ENCODE assay signal across 31 cellular contexts in the genomic region with DNA sequence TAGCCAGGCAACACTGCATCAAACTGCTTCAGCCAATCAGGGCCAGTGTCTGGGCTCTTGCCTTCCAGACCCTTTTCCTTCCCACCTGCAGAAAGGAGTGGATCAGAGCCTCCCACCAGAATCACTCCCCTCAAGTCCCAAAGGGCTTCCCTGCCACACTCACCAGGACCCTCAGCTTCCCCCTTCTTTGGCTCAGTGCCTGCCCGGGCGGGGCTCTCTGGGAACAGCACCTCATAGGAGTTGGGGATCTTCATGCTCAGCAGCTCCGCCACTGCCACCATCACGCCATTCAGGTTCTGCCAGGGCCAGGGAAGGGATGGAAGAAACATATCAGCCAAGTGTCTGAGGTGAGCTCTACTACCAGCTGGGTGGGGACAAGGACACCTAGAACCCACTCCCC. TPM values are rescaled to one million over a fixed set of nuclear protein-coding genes. Genes with fewer than 3 reads are reported as not detected.
DNase-seq lines count a peak whose midpoint lies in the region; ATAC-seq and TF ChIP-seq lines count a peak whose summit lies in the region.
"Had no signal": no experiment of that assay in that cellular context is flagged by ENCODE, and none has a peak within 500 bp of the region (broad histone marks: within the 10 kb centered on the region; RNA-seq: fewer than 3 reads in every experiment).

No MANE protein-coding gene starts in this region.

- peaks cover 78 to 96% of the 10 kb centered on the region in 2 donors for H3K36me3 Mint-ChIP-seq in CD14-positive monocyte
- peaks cover 63% of the 10 kb centered on the region for H3K36me3 Mint-ChIP-seq in activated CD8-positive, alpha-beta T cell treated with anti-CD3 and anti-CD28 coated beads, Interleukin-2, amount 10 ng/mL, durations not matched to agents 7 days and 5 days (ENCODE audit: low read depth)

- H3K4me3 Mint-ChIP-seq in CD14-positive monocyte: no peak overlapping the region
- H3K4me3 Mint-ChIP-seq in activated CD8-positive, alpha-beta T cell treated with anti-CD3 and anti-CD28 coated beads, Interleukin-2, amount 10 ng/mL, durations not matched to agents 7 days and 5 days: no peak overlapping the region
- H3K4me3 Mint-ChIP-seq: activated naive CD8-positive, alpha-beta T cell; CD8-positive, alpha-beta T cell; naive thymus-derived CD4-positive, alpha-beta T cell; WTC11 had no signal

- H3K79me2 ChIP-seq in SK-N-SH (ENCODE audit: insufficient read depth): no peaks in the 10 kb centered on the region

- H2AFZ ChIP-seq in SK-N-SH (ENCODE audit: low read depth): no peak overlapping the region

- no peaks in the 10 kb centered on the region for H3K27me3 ChIP-seq in SK-N-SH (ENCODE audit: insufficient read depth)
- H3K27me3 ChIP-seq: dorsolateral prefrontal cortex, pancreas, stomach, thyroid gland had no signal

- TF ChIP-seq CTCF in SK-N-SH (IDR thresholded peaks at IDR 0.05) (no peak), CD14-positive monocyte (IDR thresholded peaks at IDR 0.05) (no peak)

- H3K36me3 ChIP-seq in SK-N-SH (replicated peaks in 1 of 2; ENCODE audit: control insufficient read depth in 1 of 2, insufficient read depth in 2 of 2, low read length in 1 of 2): peaks cover 44 to 92% of the 10 kb centered on the region in 2 experiments

- no peaks in the 10 kb centered on the region for H4K20me1 ChIP-seq in SK-N-SH (ENCODE audit: insufficient read depth)

- H3K9me3 Mint-ChIP-seq in CD14-positive monocyte: no peaks in the 10 kb centered on the region
- no peaks in the 10 kb centered on the region for H3K9me3 Mint-ChIP-seq in activated CD8-positive, alpha-beta T cell treated with anti-CD3 and anti-CD28 coated beads, Interleukin-2, amount 10 ng/mL, durations not matched to agents 7 days and 5 days (ENCODE audit: insufficient read depth)
- H3K9me3 Mint-ChIP-seq: CD8-positive, alpha-beta T cell; naive thymus-derived CD4-positive, alpha-beta T cell; WTC11 had no signal

- intact Hi-C loops in CD14-positive monocyte (cut with micrococcal nuclease): no loop called here

- no peak for TF ChIP-seq RAD21 in SK-N-SH (IDR thresholded peaks at IDR 0.05; ENCODE audit: low read length)

- no peak for TF ChIP-seq POLR2A in GM18505 (IDR thresholded peaks at IDR 0.05; ENCODE audit: borderline replicate concordance, extremely low read depth, insufficient read depth, insufficient read length)

- H3K9ac ChIP-seq in SK-N-SH: no peak overlapping the region

- DNase-seq in SK-N-SH (peak; percentile 6), CD14-positive monocyte (ENCODE audit: low spot score) (no peak), mesenteric fat pad (ENCODE audit: low spot score) (peak; percentile 73), NCI-H2196 (lab: John Stamatoyannopoulos, UW; ENCODE audit: unreplicated experiment) (no peak)
- DNase-seq in activated CD8-positive, alpha-beta T cell treated with anti-CD3 and anti-CD28 coated beads, Interleukin-2, amount 10 ng/mL, durations not matched to agents 7 days and 5 days: no peak
- DNase-seq: central memory CD4-positive, alpha-beta T cell; DMS153; hypothalamus; left ventricle myocardium superior; naive thymus-derived CD4-positive, alpha-beta T cell; NCI-H1105 treated with DMSO at 0.1 percent for 48 hours; NCI-H1930; NCI-H524 treated with DMSO at 0.1 percent for 48 hours; pancreas; retina; SHP77 treated with DMSO at 0.1 percent for 48 hours; small intestine; stomach; SW 1271; thyroid gland had no signal

- ATAC-seq in SK-N-SH treated with all-trans-retinoic acid at 6 μM for 48 hours: no peak
- ATAC-seq in activated CD8-positive, alpha-beta T cell treated with anti-CD3 and anti-CD28 coated beads, Interleukin-2, amount 10 ng/mL, durations not matched to agents 7 days and 5 days: no peak
- ATAC-seq in GM18505 (IDR thresholded peaks at IDR 0.05; ENCODE audit: unreplicated experiment): no peak
- ATAC-seq in GM18873 (IDR thresholded peaks at IDR 0.05; ENCODE audit: low FRiP score, unreplicated experiment): no peak
- ATAC-seq: CD8-positive, alpha-beta T cell; left ventricle myocardium superior; pancreas; WTC11 had no signal

- H3K4me3 ChIP-seq in SK-N-SH (ENCODE audit: low read depth in 2 of 2, low read length in 1 of 2): no peak overlapping the region
- H3K4me3 ChIP-seq: dorsolateral prefrontal cortex, pancreas, stomach, thyroid gland had no signal

- H3K4me2 ChIP-seq in SK-N-SH: no peak overlapping the region

- POLR2A ChIA-PET in SK-N-SH (lab: Yijun Ruan, JAX): no interaction called here
- POLR2A ChIA-PET in activated CD8-positive, alpha-beta T cell treated with anti-CD3 and anti-CD28 coated beads, Interleukin-2, amount 10 ng/mL, durations not matched to agents 7 days and 5 days (lab: Charles Lee): no interaction called here

- no peaks in the 10 kb centered on the region for H3K4me1 ChIP-seq in SK-N-SH (ENCODE audit: control insufficient read depth in 1 of 2, insufficient read depth in 2 of 2, low read depth in 1 of 2, low read length in 1 of 2)
- H3K4me1 ChIP-seq: pancreas, stomach, thyroid gland had no signal

- H3K4me1 Mint-ChIP-seq in CD14-positive monocyte: peaks cover 14% of the 10 kb centered on the region
- H3K4me1 Mint-ChIP-seq in activated CD8-positive, alpha-beta T cell treated with anti-CD3 and anti-CD28 coated beads, Interleukin-2, amount 10 ng/mL, durations not matched to agents 7 days and 5 days (ENCODE audit: low read depth): no peaks in the 10 kb centered on the region
- H3K4me1 Mint-ChIP-seq: WTC11 had no signal

- H3K9me2 ChIP-seq in SK-N-SH: no peaks in the 10 kb centered on the region

- no peaks in the 10 kb centered on the region for H3K9me3 ChIP-seq in SK-N-SH
- H3K9me3 ChIP-seq: pancreas, stomach, thyroid gland had no signal

- H3K27me3 Mint-ChIP-seq in CD14-positive monocyte (ENCODE audit: low read depth in 3 of 3): peaks cover 0 to 1% (median 0%) of the 10 kb centered on the region in 3 donors
- H3K27me3 Mint-ChIP-seq in activated CD8-positive, alpha-beta T cell treated with anti-CD3 and anti-CD28 coated beads, Interleukin-2, amount 10 ng/mL, durations not matched to agents 7 days and 5 days (ENCODE audit: low read depth): no peaks in the 10 kb centered on the region
- H3K27me3 Mint-ChIP-seq: activated naive CD8-positive, alpha-beta T cell; naive thymus-derived CD4-positive, alpha-beta T cell had no signal

- H3F3A ChIP-seq in SK-N-SH (replicated peaks; ENCODE audit: insufficient read depth): peaks cover 9% of the 10 kb centered on the region

- no peak for TF ChIP-seq EP300 in SK-N-SH (IDR thresholded peaks at IDR 0.05; ENCODE audit: borderline replicate concordance in 1 of 2, low read depth in 1 of 2, low read length in 1 of 2)

- H3K27ac ChIP-seq in SK-N-SH (ENCODE audit: low read depth in 2 of 2, low read length in 1 of 2): no peak overlapping the region
- H3K27ac ChIP-seq: dorsolateral prefrontal cortex, pancreas, stomach, thyroid gland had no signal

- CTCF ChIA-PET in SK-N-SH (lab: Yijun Ruan, JAX): interaction anchor here (1.0 to 1.1 kb wide), 2 partner anchors 16 to 64 kb away, joined by 3 to 5 read pairs; no protein-coding TSS in a partner anchor
- CTCF ChIA-PET in activated CD8-positive, alpha-beta T cell treated with anti-CD3 and anti-CD28 coated beads, Interleukin-2, amount 10 ng/mL, durations not matched to agents 7 days and 5 days (lab: Charles Lee): interaction anchor here (1.0 to 2.6 kb wide), 3 partner anchors 8 to 31 kb away, joined by 3 to 8 read pairs (median 5); no protein-coding TSS in a partner anchor

- peak overlapping the region; percentile 45 to 90 (median 83) for H3K27ac Mint-ChIP-seq in CD14-positive monocyte
- H3K27ac Mint-ChIP-seq in activated CD8-positive, alpha-beta T cell treated with anti-CD3 and anti-CD28 coated beads, Interleukin-2, amount 10 ng/mL, durations not matched to agents 7 days and 5 days: peak overlapping the region; percentile 57
- H3K27ac Mint-ChIP-seq: activated naive CD8-positive, alpha-beta T cell; CD8-positive, alpha-beta T cell; WTC11 had no signal

- 98% methylated on average over 4 of the region's 4 CpGs for WGBS in SK-N-SH (ENCODE audit: low lambda C conversion rate)

TF ChIP-seq in SK-N-SH treated with all-trans-retinoic acid at 6 μM for 48 hours, 23 proteins besides CTCF, POLR2A, EP300 and RAD21 (continues in another document):
- no peak for TF ChIP-seq ZNF70 (CRISPR knock-in tag; IDR thresholded peaks at IDR 0.05)
- no peak for TF ChIP-seq TOX (CRISPR knock-in tag; IDR thresholded peaks at IDR 0.05; ENCODE audit: borderline replicate concordance)

RNA-seq across cellular contexts. Expression of gene PRKAG1, which starts 9.3 kb away (rescaled TPM):
- polyA plus RNA-seq in SK-N-SH (2012; rRNA removed) (75.1 and 113 TPM in 2 replicates), CD14-positive monocyte (10 to 100 TPM; 50.1 to 58.9 TPM)
- 90.8 and 99.1 TPM in 2 replicates for polyA plus RNA-seq in SK-N-SH (2012; cell fraction: cytosol; rRNA removed)
- 50.3 and 85.4 TPM in 2 replicates for polyA plus RNA-seq in SK-N-SH (2012; cell fraction: nucleus; rRNA removed)
- 10 to 100 TPM; 57.5 to 59.8 TPM for total RNA-seq in activated CD8-positive, alpha-beta T cell treated with anti-CD3 and anti-CD28 coated beads, Interleukin-2, amount 10 ng/mL, durations not matched to agents 7 days and 5 days
- total RNA-seq in mesenteric fat pad: 61.7 TPM

RNA-seq across cellular contexts. Expression of gene DDN, which starts 28.7 kb away (rescaled TPM):
- 0.20 and 0.24 TPM in 2 replicates for polyA plus RNA-seq in SK-N-SH (2012; rRNA removed)
- 0.17 TPM in 2 replicates for polyA plus RNA-seq in SK-N-SH (2012; cell fraction: cytosol; rRNA removed)
- 0.99 and 1.4 TPM in 2 replicates for polyA plus RNA-seq in SK-N-SH (2012; cell fraction: nucleus; rRNA removed)
- polyA plus RNA-seq in CD14-positive monocyte: not detected
- under 1 TPM; 0.39 to 0.42 TPM for total RNA-seq in activated CD8-positive, alpha-beta T cell treated with anti-CD3 and anti-CD28 coated beads, Interleukin-2, amount 10 ng/mL, durations not matched to agents 7 days and 5 days
- total RNA-seq in mesenteric fat pad: 0.10 TPM
- total RNA-seq: M059J had no signal
- polyA plus RNA-seq: naive thymus-derived CD4-positive, alpha-beta T cell had no signal

RNA-seq across cellular contexts. Expression of gene KMT2D, which starts 32.7 kb away (rescaled TPM):
- polyA plus RNA-seq in SK-N-SH (2012; rRNA removed) (16.3 and 30.5 TPM in 2 replicates), CD14-positive monocyte (1 to 10 TPM; 1.2 to 2.7 TPM)
- 12.4 and 21.2 TPM in 2 replicates for polyA plus RNA-seq in SK-N-SH (2012; cell fraction: cytosol; rRNA removed)
- polyA plus RNA-seq in SK-N-SH (2012; cell fraction: nucleus; rRNA removed): 73.8 and 91.4 TPM in 2 replicates
- 100 to 1,000 TPM; 113 TPM for total RNA-seq in activated CD8-positive, alpha-beta T cell treated with anti-CD3 and anti-CD28 coated beads, Interleukin-2, amount 10 ng/mL, durations not matched to agents 7 days and 5 days
- 79.7 TPM for total RNA-seq in mesenteric fat pad

RNA-seq across cellular contexts. Expression of gene RHEBL1, which starts 41.9 kb away (rescaled TPM):
- polyA plus RNA-seq in SK-N-SH (2012; rRNA removed) (2.2 and 2.3 TPM in 2 replicates), CD14-positive monocyte (under 1 TPM; 0.17 to 0.50 TPM)
- polyA plus RNA-seq in SK-N-SH (2012; cell fraction: cytosol; rRNA removed): 1.6 and 2.9 TPM in 2 replicates
- 1.4 and 2.4 TPM in 2 replicates for polyA plus RNA-seq in SK-N-SH (2012; cell fraction: nucleus; rRNA removed)
- 1 to 10 TPM; 9.5 to 9.9 TPM for total RNA-seq in activated CD8-positive, alpha-beta T cell treated with anti-CD3 and anti-CD28 coated beads, Interleukin-2, amount 10 ng/mL, durations not matched to agents 7 days and 5 days
- total RNA-seq in mesenteric fat pad: 0.42 TPM
- total RNA-seq: stomach had no signal

RNA-seq across cellular contexts. Expression of gene WNT1, which starts 49.7 kb away (rescaled TPM):
- polyA plus RNA-seq in SK-N-SH (2012; rRNA removed) (not detected in 2 replicates), CD14-positive monocyte (not detected)
- polyA plus RNA-seq in SK-N-SH (2012; cell fraction: cytosol; rRNA removed): not detected in 2 replicates
- polyA plus RNA-seq in SK-N-SH (2012; cell fraction: nucleus; rRNA removed): not detected in 2 replicates
- total RNA-seq in activated CD8-positive, alpha-beta T cell treated with anti-CD3 and anti-CD28 coated beads, Interleukin-2, amount 10 ng/mL, durations not matched to agents 7 days and 5 days: 1 to 10 TPM in 1 of 2 experiments, under 1 TPM in 1; 0.81 to 1.1 TPM
- total RNA-seq in mesenteric fat pad: not detected
- total RNA-seq: A172, fibroblast of lung, H1, left ventricle myocardium superior, M059J, pancreas, stomach, thyroid gland, WTC11 had no signal
- polyA plus RNA-seq: fibroblast of lung, H1, pancreas, small intestine, stomach had no signal

Comparison
In these comparisons a context has a peak if more than half of its experiments do, and no peak if none do; other contexts are left out.
1. DNase-seq: peak in SK-N-SH (single experiment) and mesenteric fat pad (single experiment); none in CD14-positive monocyte (single experiment), activated CD8-positive, alpha-beta T cell treated with anti-CD3 and anti-CD28 coated beads, Interleukin-2, amount 10 ng/mL, durations not matched to agents 7 days and 5 days (single experiment) and NCI-H2196 (single experiment).